ENCODE assay signal across 7 cellular contexts in the genomic region with DNA sequence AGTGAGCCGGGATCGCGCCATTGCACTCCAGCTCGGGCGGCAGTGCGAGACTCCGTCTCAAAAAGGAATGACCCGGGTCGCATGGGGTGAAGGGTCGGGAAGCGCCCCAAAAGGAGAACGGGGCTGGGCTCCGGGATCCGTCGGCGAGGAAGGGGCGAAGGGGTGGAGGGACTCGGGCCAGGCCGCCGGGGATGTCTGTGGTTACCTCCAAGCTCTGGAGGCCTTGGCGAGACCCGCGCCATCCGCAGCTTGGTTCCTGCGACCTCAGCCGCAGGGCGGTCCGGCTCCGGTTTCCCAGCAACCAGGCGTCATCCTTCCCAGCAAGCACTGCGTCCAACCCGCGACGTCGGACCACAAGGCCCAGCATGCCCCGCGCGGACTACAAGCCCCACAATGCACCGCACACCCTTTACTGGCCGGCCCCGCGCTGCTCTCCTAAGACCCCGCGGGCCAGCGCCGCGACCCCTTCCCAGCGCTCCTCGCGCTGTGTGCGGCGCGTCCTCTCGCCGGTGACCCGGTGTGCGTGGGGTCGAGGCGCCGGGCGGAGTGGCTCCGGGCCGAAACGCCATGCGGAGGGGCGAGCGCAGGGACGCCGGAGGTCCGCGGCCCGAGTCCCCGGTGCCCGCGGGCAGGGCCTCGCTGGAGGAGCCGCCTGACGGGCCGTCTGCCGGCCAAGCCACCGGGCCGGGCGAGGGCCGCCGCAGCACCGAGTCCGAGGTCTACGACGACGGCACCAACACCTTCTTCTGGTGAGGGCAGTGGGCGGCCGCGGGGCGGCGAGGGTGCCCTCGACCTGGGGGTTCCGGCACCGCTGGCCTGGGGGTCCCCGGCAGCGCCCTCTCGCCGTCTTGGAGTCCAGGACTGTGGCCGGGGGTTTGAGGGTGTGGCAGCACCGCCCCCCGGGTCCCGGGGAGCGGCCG. TPM values are rescaled to one million over a fixed set of nuclear protein-coding genes. Genes with fewer than 3 reads are reported as not detected.
DNase-seq lines count a peak whose midpoint lies in the region; ATAC-seq, FAIRE-seq and TF ChIP-seq lines count a peak whose summit lies in the region.

A gene (plus strand): TSS at position 391 of the 920 bp plus-strand sequence. CDS start 177 bp downstream, at position 568.

- peak; percentile 73 for TF ChIP-seq POLR2A in GM18505 (IDR thresholded peaks at IDR 0.05; ENCODE audit: borderline replicate concordance, extremely low read depth, insufficient read depth, insufficient read length)

- no peak for TF ChIP-seq CTCF in astrocyte (IDR thresholded peaks at IDR 0.05; ENCODE audit: insufficient read depth, low read depth, low read length)
- no peak for TF ChIP-seq CTCF in retinal pigment epithelial cell (conservative IDR thresholded peaks at IDR 0.05; ENCODE audit: low read depth, low read length)

- H3K4me1 Mint-ChIP-seq in astrocyte (ENCODE audit: low read depth, unreplicated experiment) = peaks cover 7% of the 10 kb centered on the region

- H3K27ac Mint-ChIP-seq in astrocyte (ENCODE audit: unreplicated experiment) = peak within 1 kb of the TSS; percentile 95

- peak within 1 kb of the TSS; percentile 96 for H3K4me3 Mint-ChIP-seq in astrocyte (ENCODE audit: unreplicated experiment)

- H3K27ac ChIP-seq in astrocyte (ENCODE audit: low read depth, low read length) = peak within 1 kb of the TSS; percentile 86

- H3K27me3 ChIP-seq in astrocyte (ENCODE audit: insufficient read depth, low read length) = no peaks in the 10 kb centered on the region

- peaks cover 7% of the 10 kb centered on the region for H3K36me3 ChIP-seq in astrocyte (ENCODE audit: insufficient read depth, low read length)

- no peaks in the 10 kb centered on the region for H3K9me3 ChIP-seq in astrocyte (ENCODE audit: insufficient read depth, low read depth, low read length)

- peak within 1 kb of the TSS; percentile 88 for H2AFZ ChIP-seq in astrocyte (ENCODE audit: low read depth, low read length)

- no peaks in the 10 kb centered on the region for H3K27me3 Mint-ChIP-seq in astrocyte (ENCODE audit: low read depth, unreplicated experiment)

- DNase-seq in NCI-H2029 (lab: John Stamatoyannopoulos, UW) (peak; percentile 95), T-helper 22 cell (ENCODE audit: low read depth) (peak; percentile 89), astrocyte (ENCODE audit: low read depth) (peak; percentile 91), hippocampal formation (lab: John Stamatoyannopoulos, UW) (peak; percentile 86 to 89), retinal pigment epithelial cell (ENCODE audit: low read depth) (peak; percentile 91)

- peaks cover 52% of the 10 kb centered on the region for H3K79me2 ChIP-seq in astrocyte (ENCODE audit: insufficient read depth, low read length)

- peak within 1 kb of the TSS; percentile 86 for H3K9ac ChIP-seq in astrocyte (ENCODE audit: low read length)

- peaks cover 8% of the 10 kb centered on the region for H3K4me1 ChIP-seq in astrocyte (ENCODE audit: insufficient read depth, low read length)

- H4K20me1 ChIP-seq in astrocyte (ENCODE audit: insufficient read depth, low read length) = peaks cover 39% of the 10 kb centered on the region

- ATAC-seq in GM18505 (IDR thresholded peaks at IDR 0.05; ENCODE audit: unreplicated experiment) (peak; percentile 55), HG02973 (IDR thresholded peaks at IDR 0.05; ENCODE audit: unreplicated experiment) (peak; percentile 73)

- H3K4me3 ChIP-seq in astrocyte (ENCODE audit: insufficient read depth, low read depth, low read length) (peak within 1 kb of the TSS; percentile 84), retinal pigment epithelial cell (ENCODE audit: low read length) (peak within 1 kb of the TSS; percentile 61)

- H3K9me3 Mint-ChIP-seq in astrocyte (ENCODE audit: unreplicated experiment) = peaks cover 2% of the 10 kb centered on the region

- H3K36me3 Mint-ChIP-seq in astrocyte (ENCODE audit: low read depth, unreplicated experiment) = peaks cover 13% of the 10 kb centered on the region

- peak; percentile 58 for FAIRE-seq in astrocyte (lab: Jason Lieb, UNC)

- peak within 1 kb of the TSS; percentile 100 for H3K4me2 ChIP-seq in astrocyte (ENCODE audit: low read length)

RNA-seq across cellular contexts. Expression of the gene that starts here (rescaled TPM):
- total RNA-seq in astrocyte = 40.3 and 47.3 TPM in 2 replicates

Comparison
In these comparisons a context has a peak if more than half of its experiments do, and no peak if none do; other contexts are left out.
1. Peak in every context shown above with its lines: DNase-seq, ATAC-seq, H3K4me3 ChIP-seq and H3K27ac ChIP-seq.